In the genomic region with DNA sequence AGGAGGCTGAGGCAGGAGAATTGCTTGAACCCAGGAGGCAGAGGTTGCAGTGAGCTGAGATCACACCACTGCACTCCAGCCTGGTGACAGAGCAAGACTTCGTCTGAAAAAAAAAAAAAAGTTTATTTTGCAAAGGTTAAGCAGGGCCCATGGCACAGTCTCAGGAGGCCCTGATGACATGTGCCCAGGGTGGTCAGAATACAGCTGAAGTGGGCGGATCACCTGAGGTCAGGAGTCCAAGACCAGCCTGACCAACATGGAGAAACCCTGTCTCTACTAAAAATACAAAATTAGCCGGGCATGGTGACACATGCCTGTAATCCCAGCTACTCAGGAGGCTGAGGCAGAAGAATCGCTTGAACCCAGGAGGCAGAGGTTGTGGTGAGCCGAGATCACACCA, we compare ENCODE assay signal across 16 cellular contexts. TPM values are rescaled to one million over a fixed set of nuclear protein-coding genes. Genes with fewer than 3 reads are reported as not detected.
"Had no signal": no experiment of that assay in that cellular context is flagged by ENCODE, and none has a peak within 500 bp of the region (broad histone marks: within the 10 kb centered on the region; RNA-seq: fewer than 3 reads in every experiment).

No MANE protein-coding gene starts in this region.

RNA-seq across cellular contexts. Expression of a gene that starts 35.0 kb away (rescaled TPM):
- total RNA-seq: left ventricle myocardium inferior; lower leg skin; mesenteric fat pad; naive thymus-derived CD8-positive, alpha-beta T cell; occipital lobe; osteocyte; posterior vena cava; psoas muscle; sigmoid colon; spleen; subcutaneous adipose tissue; suprapubic skin; thoracic aorta; tibial nerve; urinary bladder had no signal
- polyA plus RNA-seq: immature natural killer cell; naive thymus-derived CD8-positive, alpha-beta T cell had no signal
